9 cellular contexts compared by ENCODE assay signal in the genomic region with DNA sequence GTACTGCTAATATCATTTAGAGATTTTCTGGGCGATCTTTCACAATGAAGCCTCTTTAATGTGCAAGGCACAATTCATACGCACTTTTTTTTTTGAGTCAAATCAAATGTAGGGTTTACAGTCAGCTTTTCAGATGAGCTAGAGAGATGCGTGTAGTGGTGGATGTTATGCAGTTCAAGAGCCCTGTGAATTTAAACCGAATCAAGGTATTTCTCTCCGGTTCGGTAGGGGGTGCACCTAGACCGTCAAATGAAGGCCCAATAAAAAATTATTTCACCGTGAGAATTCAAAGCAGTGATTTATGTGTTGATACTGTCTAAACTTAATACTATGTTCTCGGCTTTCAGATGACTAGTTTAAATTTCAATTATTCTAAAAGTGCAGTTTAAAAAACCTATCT. TPM values are rescaled to one million over a fixed set of nuclear protein-coding genes. Genes with fewer than 3 reads are reported as not detected.
DNase-seq lines count a peak whose midpoint lies in the region; ATAC-seq, FAIRE-seq and TF ChIP-seq lines count a peak whose summit lies in the region.
"Had no signal": no experiment of that assay in that cellular context is flagged by ENCODE, and none has a peak within 500 bp of the region (broad histone marks: within the 10 kb centered on the region; RNA-seq: fewer than 3 reads in every experiment).

No MANE protein-coding gene starts in this region.

- peak; percentile 60 for TF ChIP-seq RAD21 in GM12878 (IDR thresholded peaks at IDR 0.05; ENCODE audit: insufficient read depth, low read depth, low read length)

- no peaks in the 10 kb centered on the region for H4K20me1 ChIP-seq in GM12878 (ENCODE audit: control insufficient read depth, insufficient read depth)

- H3K9me3 ChIP-seq in GM12878 (replicated peaks; ENCODE audit: control insufficient read depth, insufficient read depth, low read length) (no peaks in the 10 kb centered on the region), prostate gland (no peaks in the 10 kb centered on the region)

- no peak overlapping the region for H3K9ac ChIP-seq in GM12878 (ENCODE audit: control insufficient read depth, insufficient read depth, low read length)

- H3K4me2 ChIP-seq in GM12878 (ENCODE audit: control insufficient read depth, insufficient read depth), result no peak overlapping the region

- no TSS peak for BruUV-seq in GM12878 (replicated peaks; lab: Mats Ljungman, UMichigan)

- H3K36me3 ChIP-seq in GM12878 (ENCODE audit: control insufficient read depth in 2 of 2, insufficient read depth in 2 of 2, low read length in 1 of 2) (no peaks in the 10 kb centered on the region), prostate gland (no peaks in the 10 kb centered on the region)

- RAD21 ChIA-PET in GM12878 (lab: Charles Lee; ENCODE audit: unreplicated experiment), result interaction anchor here (0.8 kb wide), 1 partner anchor 1992 kb away, joined by 3 read pairs; no protein-coding TSS in a partner anchor

- ATAC-seq in GM12878 (peak; percentile 73), GM21737 (IDR thresholded peaks at IDR 0.05; ENCODE audit: unreplicated experiment) (no peak), GM18861 (IDR thresholded peaks at IDR 0.05; ENCODE audit: unreplicated experiment) (no peak)

- no peak overlapping the region for H3K4me3 ChIP-seq in GM12878
- H3K4me3 ChIP-seq in prostate gland, result no peak overlapping the region

- intact Hi-C loops in GM12878 (cut with micrococcal nuclease; ENCODE audit: unreplicated experiment), result loop anchor here (5.0 kb wide), 2 partner anchors 800 to 1170 kb away; no protein-coding TSS in a partner anchor
- intact Hi-C loops in prostate gland (cut with DNase I), result loop anchor here (10.0 kb wide), 1 partner anchor 797 kb away; no protein-coding TSS in a partner anchor

- CTCF ChIA-PET in GM12878 (lab: Yijun Ruan, JAX), result interaction anchor here (0.6 to 1.7 kb wide), 10 partner anchors 8 to 1841 kb away, joined by 3 to 9 read pairs (median 4); no protein-coding TSS in a partner anchor

- DNase-seq in M059J (ENCODE audit: low read depth) (peak; percentile 10), GM12878 (ENCODE audit: low read depth, low spot score) (no peak), myocyte (ENCODE audit: low read depth) (peak; percentile 10), prostate gland (ENCODE audit: low spot score) (no peak), NOMO-1 treated with DMSO at 0.1 percent for 48 hours (lab: John Stamatoyannopoulos, UW; ENCODE audit: unreplicated experiment) (no peak)

- WGBS in GM12878 (ENCODE audit: insufficient coverage, insufficient replicate concordance, low lambda C conversion rate, missing lambda C conversion rate), result under 1% methylated on average over 9 of the region's 9 CpGs
- WGBS in prostate gland, result 5% methylated on average over 9 of the region's 9 CpGs

- H3K4me1 ChIP-seq in GM12878 (ENCODE audit: control insufficient read depth, insufficient read depth, low read length) (no peaks in the 10 kb centered on the region), prostate gland (replicated peaks) (peaks cover 4% of the 10 kb centered on the region)

- no peak for TF ChIP-seq POLR2A in GM12878 (IDR thresholded peaks at IDR 0.05; ENCODE audit: low read depth, low read length)
- TF ChIP-seq POLR2A in prostate gland (IDR thresholded peaks at IDR 0.05), result no peak

- in situ Hi-C loops in GM12878 (cut with MboI), result loop anchor here (10.0 kb wide), 1 partner anchor 927 kb away; no protein-coding TSS in a partner anchor

- SMC1A ChIA-PET in GM12878 (lab: Charles Lee; ENCODE audit: uncharacterized antibody, unreplicated experiment), result interaction anchor here (0.7 to 1.2 kb wide), 2 partner anchors 14 to 31 kb away, joined by 3 to 4 read pairs; no protein-coding TSS in a partner anchor

- peak; percentile 20 for TF ChIP-seq CTCF in GM12873 (IDR thresholded peaks at IDR 0.05; ENCODE audit: insufficient read depth, low read depth, low read length, missing control alignments)
- peak; percentile 15 to 61 (median 23); a peak in 4 of 6 replicates for TF ChIP-seq CTCF in GM12878 (IDR thresholded peaks at IDR 0.05 in 2 of 3, conservative IDR thresholded peaks at IDR 0.05 in 1 of 3; ENCODE audit: control insufficient read depth in 2 of 3, extremely low read depth in 1 of 3, insufficient read depth in 1 of 3, low read depth in 3 of 3, low read length in 3 of 3)
- TF ChIP-seq CTCF in prostate gland (IDR thresholded peaks at IDR 0.05), result peak in 1 of 4 experiments; percentile 33

- no peaks in the 10 kb centered on the region for H3K79me2 ChIP-seq in GM12878 (ENCODE audit: control insufficient read depth, insufficient read depth, low read length)

- H3K27ac ChIP-seq in GM12878 (ENCODE audit: control insufficient read depth, insufficient read depth) (no peak overlapping the region), prostate gland (no peak overlapping the region)

- peaks cover 0 to 4% of the 10 kb centered on the region in 2 experiments; a peak in 3 of 4 replicates for H3K27me3 ChIP-seq in GM12878 (replicated peaks in 1 of 2; ENCODE audit: control insufficient read depth in 2 of 2, insufficient read depth in 2 of 2, low read length in 1 of 2)
- H3K27me3 ChIP-seq in prostate gland (replicated peaks; ENCODE audit: insufficient read depth), result no peaks in the 10 kb centered on the region

- TF ChIP-seq EP300 in GM12878 (IDR thresholded peaks at IDR 0.05; ENCODE audit: borderline replicate concordance in 1 of 2, control insufficient read depth in 1 of 2, low read depth in 2 of 2, low read length in 2 of 2), result no peak

- FAIRE-seq in GM12878 (lab: Jason Lieb, UNC), result no peak

- POLR2A ChIA-PET in GM12878 (lab: Charles Lee), result interaction anchor here (0.6 kb wide), 1 partner anchor 66 kb away, joined by 3 read pairs; no protein-coding TSS in a partner anchor

- H2AFZ ChIP-seq in GM12878 (ENCODE audit: control insufficient read depth, low read depth, low read length), result no peak overlapping the region

TF ChIP-seq in GM12878, 131 proteins besides CTCF, POLR2A, EP300 and RAD21:
- TF ChIP-seq ATF7 (IDR thresholded peaks at IDR 0.05; ENCODE audit: low read depth), result no peak
- TF ChIP-seq RELA (IDR thresholded peaks at IDR 0.05; ENCODE audit: borderline replicate concordance, partially characterized antibody), result no peak
- no peak for TF ChIP-seq PAX5 (IDR thresholded peaks at IDR 0.05; ENCODE audit: borderline replicate concordance, low read depth, low read length)
- TF ChIP-seq TCF3 (IDR thresholded peaks at IDR 0.05; ENCODE audit: borderline replicate concordance, insufficient read depth, low read depth, low read length), result no peak
- no peak for TF ChIP-seq E2F8 (IDR thresholded peaks at IDR 0.05; ENCODE audit: low read depth, partially characterized antibody)
- no peak for TF ChIP-seq NFXL1 (IDR thresholded peaks at IDR 0.05; ENCODE audit: borderline replicate concordance)
- TF ChIP-seq SMC3 (IDR thresholded peaks at IDR 0.05; ENCODE audit: borderline replicate concordance, low read length), result peak; percentile 31; the same call in 1 of the 2 replicates
- no peak for TF ChIP-seq EED (IDR thresholded peaks at IDR 0.05; ENCODE audit: low read depth)

RNA-seq across cellular contexts. Expression of gene PTH2R, which starts 1.1 kb away (rescaled TPM):
- total RNA-seq in M059J (2014; rRNA removed; shearing (Covaris generic)), result not detected in 2 replicates
- total RNA-seq in GM12878 (2013; cell fraction: nucleolus; rRNA removed), result 0.15 and 0.20 TPM in 2 replicates
- total RNA-seq in GM12878 (2014; rRNA removed) (0.05 and 0.06 TPM in 2 replicates), GM12878 (2014; rRNA removed; fragmentation: Illumina TruSeq; extraction: Trizol) (not detected in 2 replicates), GM12878 (2021) (not detected in 2 replicates), myocyte (not detected in 2 replicates), prostate gland (under 1 TPM; 0.09 to 0.34 TPM)
- not detected for polyA plus RNA-seq in GM12878 (2011; ENCODE audit: low read depth)
- polyA plus RNA-seq in GM12878 (2011; rRNA removed) (0.03 TPM in 2 replicates), GM12878 (2014; fragmentation: Illumina TruSeq; extraction: Trizol) (0.01 TPM in 1 of 2 replicates, not detected in the other), GM12878 (2014; fragmentation: Nextera tagmentation; extraction: Ambion mirVana) (not detected), GM12878 (2014; rRNA removed) (not detected in 2 replicates), GM12878 (2016; fragmentation: Nextera tagmentation; extraction: Ambion mirVana) (not detected)
- not detected in 2 replicates for polyA plus RNA-seq in GM12878 (2011; cell fraction: cytosol; rRNA removed)
- 0.04 and 0.13 TPM in 2 replicates for polyA plus RNA-seq in GM12878 (2011; cell fraction: nucleus; rRNA removed)
- not detected in 2 replicates for polyA plus RNA-seq in GM12878 (2012)
- polyA minus RNA-seq in GM12878 (2011; rRNA and poly(A)+ RNA removed), result 0.31 TPM in 1 of 2 replicates, not detected in the other
- not detected in 2 replicates for polyA minus RNA-seq in GM12878 (2011; cell fraction: cytosol; rRNA and poly(A)+ RNA removed)
- polyA minus RNA-seq in GM12878 (2011; cell fraction: nucleus; rRNA and poly(A)+ RNA removed), result 0.24 and 0.77 TPM in 2 replicates
- polyA plus RNA-seq in myocyte (2012), result not detected
- total RNA-seq: RPMI7951 had no signal

Comparison
In these comparisons a context has a peak if more than half of its experiments do, and no peak if none do; other contexts are left out.
1. DNase-seq: peak in M059J (single experiment) and myocyte (single experiment); none in GM12878 (single experiment), prostate gland (single experiment) and NOMO-1 treated with DMSO at 0.1 percent for 48 hours (single experiment).